Comparison of ENCODE assay signal across 9 cellular contexts in genomic region chr21:46634427-46634826, GRCh38. TPM values are rescaled to one million over a fixed set of nuclear protein-coding genes. Genes with fewer than 3 reads are reported as not detected.
A peak's percentile ranks its signal among the peaks of the same experiment; 100 is the strongest.
DNase-seq lines count a peak whose midpoint lies in the region; ATAC-seq and TF ChIP-seq lines count a peak whose summit lies in the region.
"Had no signal": no experiment of that assay in that cellular context is flagged by ENCODE, and none has a peak within 500 bp of the region (broad histone marks: within the 10 kb centered on the region; RNA-seq: fewer than 3 reads in every experiment).

No MANE protein-coding gene starts in this region.

- DNase-seq in HCT116 (ENCODE audit: low read depth, low spot score), result no peak
- DNase-seq in SK-N-MC (ENCODE audit: low read depth, low spot score), result no peak
- DNase-seq in gastrocnemius medialis, result no peak
- no peak for DNase-seq in midbrain (lab: John Stamatoyannopoulos, UW)
- DNase-seq in OCI-M2 (lab: John Stamatoyannopoulos, UW; ENCODE audit: unreplicated experiment), result no peak
- DNase-seq in nucleus accumbens (lab: John Stamatoyannopoulos, UW), result no peak
- DNase-seq: stimulated activated CD4-positive, alpha-beta T cell treated with anti-CD3 and anti-CD28 coated beads, Interleukin-4, amount 100 ng/mL, for 24 hours had no signal

- CTCF ChIA-PET in HCT116 (lab: Charles Lee), result interaction anchor here (0.9 kb wide), 1 partner anchor 491 kb away, joined by 5 read pairs; no protein-coding TSS in a partner anchor

- H3K4me2 ChIP-seq in HCT116 (ENCODE audit: low read length), result peak overlapping the region; percentile 93; the same call in 1 of the 2 replicates

- peak overlapping the region; percentile 74; the same call in 1 of the 2 replicates for H3K9ac ChIP-seq in HCT116 (ENCODE audit: low read length)
- H3K9ac ChIP-seq in SK-N-MC (ENCODE audit: insufficient read length), result peak overlapping the region; percentile 93

- peaks cover 32% of the 10 kb centered on the region for H3K79me2 ChIP-seq in HCT116 (ENCODE audit: insufficient read depth, low read length)

- ATAC-seq in HCT116, result no peak
- ATAC-seq in gastrocnemius medialis, result no peak
- ATAC-seq in HG03097 (IDR thresholded peaks at IDR 0.05; ENCODE audit: low FRiP score, unreplicated experiment), result no peak

- H2AFZ ChIP-seq in HCT116 (ENCODE audit: low read depth, low read length, poor library complexity, severe bottlenecking), result no peak overlapping the region

- H3K27me3 ChIP-seq in HCT116 (ENCODE audit: insufficient read depth, low read length), result no peaks in the 10 kb centered on the region
- H3K27me3 ChIP-seq in esophagus (ENCODE audit: control insufficient read depth in 1 of 2, insufficient read depth in 2 of 2, low read length in 2 of 2), result no peaks in the 10 kb centered on the region
- no peaks in the 10 kb centered on the region for H3K27me3 ChIP-seq in gastrocnemius medialis

- BruUV-seq in HCT116 (replicated peaks; lab: Mats Ljungman, UMichigan), result no TSS peak

- RAD21 ChIA-PET in HCT116 (lab: Charles Lee; ENCODE audit: low non-redundant PET in 1 of 2, low total read pairs in 2 of 2, uncharacterized antibody in 2 of 2, unreplicated experiment in 2 of 2), result interaction anchor here in 1 of 2 experiments (0.5 kb wide), 1 partner anchor 175 kb away, joined by 4 read pairs; no protein-coding TSS in a partner anchor

- H3K36me3 ChIP-seq in HCT116 (ENCODE audit: control insufficient read depth in 1 of 2, insufficient read depth in 2 of 2, low read length in 2 of 2) (no peaks in the 10 kb centered on the region), SK-N-MC (ENCODE audit: insufficient read depth, low read length) (peaks cover 12% of the 10 kb centered on the region), esophagus (ENCODE audit: control insufficient read depth in 2 of 2, insufficient read depth in 2 of 2, low read length in 1 of 2) (no peaks in the 10 kb centered on the region), gastrocnemius medialis (peaks cover 0 to 7% of the 10 kb centered on the region in 2 donors)

- H3K9me2 ChIP-seq in HCT116 (ENCODE audit: insufficient read depth), result no peaks in the 10 kb centered on the region

- no peak for TF ChIP-seq CTCF in HCT116 (IDR thresholded peaks at IDR 0.05 in 2 of 3, conservative IDR thresholded peaks at IDR 0.05 in 1 of 3; ENCODE audit: borderline replicate concordance in 1 of 3, insufficient read depth in 1 of 3, low read depth in 2 of 3, low read length in 2 of 3)
- TF ChIP-seq CTCF in gastrocnemius medialis (IDR thresholded peaks at IDR 0.05 in 4 of 5, conservative IDR thresholded peaks at IDR 0.05 in 1 of 5), result no peak

- no peak for TF ChIP-seq RAD21 in HCT116 (IDR thresholded peaks at IDR 0.05; ENCODE audit: low read depth)

- no peaks in the 10 kb centered on the region for H4K20me1 ChIP-seq in HCT116 (ENCODE audit: insufficient read depth)

- POLR2A ChIA-PET in HCT116 (lab: Charles Lee), result no interaction called here

- peak overlapping the region; percentile 99 for H3K27ac ChIP-seq in HCT116 (ENCODE audit: low read depth, low read length)
- peak overlapping the region; percentile 90; the same call in 1 of the 2 replicates for H3K27ac ChIP-seq in SK-N-MC
- peak overlapping the region; percentile 95 to 100 for H3K27ac ChIP-seq in esophagus (ENCODE audit: low read depth in 2 of 2, low read length in 1 of 2)
- H3K27ac ChIP-seq in gastrocnemius medialis, result peak overlapping the region; percentile 89 to 97 (median 94)

- in situ Hi-C loops in gastrocnemius medialis (cut with MboI; ENCODE audit: low sequenced_read_pairs in 4 of 4), result no loop called here

- H3K4me3 ChIP-seq in HCT116 (replicated peaks in 1 of 2; ENCODE audit: low read depth in 1 of 2, low read length in 2 of 2) (peak overlapping the region; percentile 75 to 88; a peak in 2 of 4 replicates), SK-N-MC (peak overlapping the region; percentile 97), esophagus (ENCODE audit: low read depth in 1 of 2, low read length in 2 of 2) (peak overlapping the region in 1 of 2 donors; percentile 71), gastrocnemius medialis (peak overlapping the region; percentile 79 to 96 (median 88))

- H3K9me3 ChIP-seq in HCT116 (ENCODE audit: control insufficient read depth in 1 of 2, insufficient read depth in 1 of 2, low read depth in 1 of 2, low read length in 2 of 2) (no peaks in the 10 kb centered on the region), SK-N-MC (ENCODE audit: low read depth, low read length) (no peaks in the 10 kb centered on the region), esophagus (ENCODE audit: control insufficient read depth in 2 of 2, insufficient read depth in 1 of 2, low read depth in 1 of 2, low read length in 1 of 2) (no peaks in the 10 kb centered on the region), gastrocnemius medialis (no peaks in the 10 kb centered on the region)

- 86 to 87% methylated on average over 8 of the region's 8 CpGs for WGBS in esophagus, 2 donors

- H3K4me1 ChIP-seq in HCT116 (ENCODE audit: control insufficient read depth in 1 of 2, insufficient read depth in 2 of 2, low read length in 2 of 2) (peaks cover 7 to 26% of the 10 kb centered on the region in 2 experiments; a peak in 3 of 4 replicates), esophagus (ENCODE audit: control insufficient read depth in 2 of 2, insufficient read depth in 2 of 2, low read length in 1 of 2) (peaks cover 0 to 2% of the 10 kb centered on the region in 2 donors), gastrocnemius medialis (peaks cover 20 to 27% of the 10 kb centered on the region in 2 donors)

- TF ChIP-seq POLR2A in HCT116 (IDR thresholded peaks at IDR 0.05; ENCODE audit: borderline replicate concordance, extremely low read depth, insufficient read depth, insufficient read length) (no peak), gastrocnemius medialis (IDR thresholded peaks at IDR 0.05) (no peak)

- intact Hi-C loops in HCT116 (cut with micrococcal nuclease) (no loop called here), gastrocnemius medialis (cut with DNase I; ENCODE audit: low total_unique reads) (no loop called here)

TF ChIP-seq in HCT116, 20 proteins besides CTCF, POLR2A, EP300 and RAD21:
- no peak for TF ChIP-seq ATF3 (IDR thresholded peaks at IDR 0.05)
- no peak for TF ChIP-seq TCF7L2 (IDR thresholded peaks at IDR 0.05; ENCODE audit: borderline replicate concordance, extremely low read depth, insufficient read depth, insufficient read length)
- no peak for TF ChIP-seq ZBTB33 (IDR thresholded peaks at IDR 0.05; ENCODE audit: extremely low read depth, insufficient replicate concordance, low read length)
- no peak for TF ChIP-seq ZFX (IDR thresholded peaks at IDR 0.05)
- TF ChIP-seq MAX (IDR thresholded peaks at IDR 0.05), result no peak

RNA-seq across cellular contexts. Expression of gene PRMT2, which starts 1.0 kb away (rescaled TPM):
- total RNA-seq in HCT116 (2021; ENCODE audit: unreplicated experiment) (59.1 TPM), gastrocnemius medialis (10 to 100 TPM; 15.5 to 33.5 (median 25.1) TPM)
- 70.5 and 71.7 TPM in 2 replicates for polyA plus RNA-seq in HCT116 (2012)
- polyA plus RNA-seq in esophagus, result 10 to 100 TPM; 54.7 to 91.4 TPM

RNA-seq across cellular contexts. Expression of gene S100B, which starts 29.5 kb away (rescaled TPM):
- total RNA-seq in HCT116 (2021; ENCODE audit: unreplicated experiment) (not detected), gastrocnemius medialis (1 to 10 TPM in 1 of 4 donors, under 1 TPM in 2, not detected in 1; 0.80 to 1.3 (median 0.82) TPM)
- not detected in 2 replicates for polyA plus RNA-seq in HCT116 (2012)
- polyA plus RNA-seq in esophagus, result 10 to 100 TPM in 1 of 2 donors, 1 to 10 TPM in 1; 2.3 to 11.6 TPM
